19 cellular contexts compared by ENCODE assay signal in genomic region chr3:128818186-128818787, GRCh38.
A peak's percentile ranks its signal among the peaks of the same experiment; 100 is the strongest.
DNase-seq lines count a peak whose midpoint lies in the region; ATAC-seq and TF ChIP-seq lines count a peak whose summit lies in the region.
"Had no signal": no experiment of that assay in that cellular context is flagged by ENCODE, and none has a peak within 500 bp of the region (broad histone marks: within the 10 kb centered on the region; RNA-seq: fewer than 3 reads in every experiment).

No MANE protein-coding gene starts in this region.

- no peaks in the 10 kb centered on the region for H3K9me3 ChIP-seq in left ventricle myocardium inferior (replicated peaks)
- H3K9me3 ChIP-seq in CD8-positive, alpha-beta memory T cell (ENCODE audit: low read length): no peaks in the 10 kb centered on the region

- no peaks in the 10 kb centered on the region for H3K27me3 ChIP-seq in left ventricle myocardium inferior (ENCODE audit: low read depth)
- H3K27me3 ChIP-seq in CD8-positive, alpha-beta memory T cell (ENCODE audit: insufficient read depth, low read length, poor library complexity, severe bottlenecking): no peaks in the 10 kb centered on the region

- POLR2A ChIA-PET in WTC11 (lab: Charles Lee): no interaction called here
- POLR2A ChIA-PET in CD8-positive, alpha-beta memory T cell (lab: Charles Lee): no interaction called here

- intact Hi-C loops in left ventricle myocardium inferior (cut with micrococcal nuclease) (no loop called here), left cardiac atrium (cut with DNase I) (no loop called here)

- CTCF ChIA-PET in WTC11 (lab: Charles Lee): interaction anchor here (1.2 kb wide), 1 partner anchor 138 kb away, joined by 3 read pairs; no protein-coding TSS in a partner anchor
- CTCF ChIA-PET in CD8-positive, alpha-beta memory T cell (lab: Charles Lee): no interaction called here

- no peaks in the 10 kb centered on the region for H3K9me3 Mint-ChIP-seq in WTC11
- H3K9me3 Mint-ChIP-seq in endothelial cell (ENCODE audit: unreplicated experiment): no peaks in the 10 kb centered on the region
- peaks cover 0 to 2% of the 10 kb centered on the region in 2 donors for H3K9me3 Mint-ChIP-seq in stimulated activated naive B cell treated with anti-CD40 and anti-IgM and Interleukin-4, amounts not matched to agents 10 μg/mL and 1 μg/mL and 100 μg/mL, for 72 hours
- H3K9me3 Mint-ChIP-seq in CD8-positive, alpha-beta memory T cell: no peaks in the 10 kb centered on the region

- peak overlapping the region; percentile 89 for H3K27ac ChIP-seq in left ventricle myocardium inferior (replicated peaks)
- H3K27ac ChIP-seq in CD8-positive, alpha-beta memory T cell (ENCODE audit: low read depth, low read length): no peak overlapping the region
- H3K27ac ChIP-seq: C4-2B had no signal

- H3K4me3 Mint-ChIP-seq in WTC11: no peak overlapping the region
- peak overlapping the region; percentile 80 for H3K4me3 Mint-ChIP-seq in endothelial cell (ENCODE audit: unreplicated experiment)
- no peak overlapping the region for H3K4me3 Mint-ChIP-seq in stimulated activated naive B cell treated with anti-CD40 and anti-IgM and Interleukin-4, amounts not matched to agents 10 μg/mL and 1 μg/mL and 100 μg/mL, for 72 hours
- no peak overlapping the region for H3K4me3 Mint-ChIP-seq in CD8-positive, alpha-beta memory T cell

- TF ChIP-seq CTCF in left ventricle myocardium inferior (IDR thresholded peaks at IDR 0.05; ENCODE audit: borderline replicate concordance): no peak
- TF ChIP-seq CTCF in WTC11 (IDR thresholded peaks at IDR 0.05): no peak
- no peak for TF ChIP-seq CTCF in endothelial cell (IDR thresholded peaks at IDR 0.05; ENCODE audit: unreplicated experiment)

- no peak overlapping the region for H3K4me3 ChIP-seq in left ventricle myocardium inferior
- H3K4me3 ChIP-seq in CD8-positive, alpha-beta memory T cell (ENCODE audit: low read length): no peak overlapping the region

- H3K36me3 Mint-ChIP-seq in WTC11 (peaks cover 62% of the 10 kb centered on the region), endothelial cell (ENCODE audit: low read depth, unreplicated experiment) (peaks cover 35% of the 10 kb centered on the region)
- peaks cover 57 to 69% of the 10 kb centered on the region in 2 donors for H3K36me3 Mint-ChIP-seq in stimulated activated naive B cell treated with anti-CD40 and anti-IgM and Interleukin-4, amounts not matched to agents 10 μg/mL and 1 μg/mL and 100 μg/mL, for 72 hours
- H3K36me3 Mint-ChIP-seq in CD8-positive, alpha-beta memory T cell: peaks cover 10 to 69% (median 28%) of the 10 kb centered on the region in 3 donors

- ATAC-seq in left cardiac atrium (no peak), WTC11 (no peak)
- ATAC-seq in stimulated activated naive B cell treated with anti-CD40 and anti-IgM and Interleukin-4, amounts not matched to agents 10 μg/mL and 1 μg/mL and 100 μg/mL, for 72 hours (replicated peaks): no peak

- peaks cover 48% of the 10 kb centered on the region for H3K4me1 ChIP-seq in left ventricle myocardium inferior
- H3K4me1 ChIP-seq in CD8-positive, alpha-beta memory T cell (ENCODE audit: insufficient read depth, low read length): no peaks in the 10 kb centered on the region

- H3K4me1 Mint-ChIP-seq in WTC11: no peaks in the 10 kb centered on the region
- peaks cover 19% of the 10 kb centered on the region for H3K4me1 Mint-ChIP-seq in endothelial cell (ENCODE audit: unreplicated experiment)
- peaks cover 12% of the 10 kb centered on the region in 2 donors for H3K4me1 Mint-ChIP-seq in stimulated activated naive B cell treated with anti-CD40 and anti-IgM and Interleukin-4, amounts not matched to agents 10 μg/mL and 1 μg/mL and 100 μg/mL, for 72 hours
- H3K4me1 Mint-ChIP-seq in CD8-positive, alpha-beta memory T cell: peaks cover 0 to 2% (median 0%) of the 10 kb centered on the region in 3 donors

- peaks cover 18% of the 10 kb centered on the region for H3K36me3 ChIP-seq in left ventricle myocardium inferior
- peaks cover 26% of the 10 kb centered on the region for H3K36me3 ChIP-seq in CD8-positive, alpha-beta memory T cell (ENCODE audit: insufficient read depth, low read length)

- DNase-seq in left ventricle myocardium inferior: no peak
- DNase-seq in left cardiac atrium: no peak
- DNase-seq in WTC11 (ENCODE audit: low spot score): no peak
- no peak for DNase-seq in endothelial cell (ENCODE audit: low spot score)
- DNase-seq in stimulated activated naive B cell treated with anti-CD40 and anti-IgM and Interleukin-4, amounts not matched to agents 10 μg/mL and 1 μg/mL and 100 μg/mL, for 72 hours: no peak
- DNase-seq in AG20443 (ENCODE audit: low spot score): no peak
- DNase-seq in CD8-positive, alpha-beta memory T cell: no peak
- DNase-seq: AML-193, DMS 273 treated with DMSO at 0.1 percent for 48 hours, DND-41, KBM-7, NCI-H1105, NCI-H2081 treated with DMSO at 0.1 percent for 48 hours, NCI-H2227 treated with DMSO at 0.1 percent for 48 hours, NCI-H510A treated with DMSO at 0.1 percent for 48 hours, NCI-H82, OCI-M1, SHP77 treated with DMSO at 0.1 percent for 48 hours had no signal

- H3K27ac Mint-ChIP-seq in WTC11 (peak overlapping the region; percentile 30; the same call in 1 of the 2 replicates), endothelial cell (ENCODE audit: unreplicated experiment) (no peak overlapping the region)
- H3K27ac Mint-ChIP-seq in stimulated activated naive B cell treated with anti-CD40 and anti-IgM and Interleukin-4, amounts not matched to agents 10 μg/mL and 1 μg/mL and 100 μg/mL, for 72 hours: peak overlapping the region; percentile 53
- H3K27ac Mint-ChIP-seq in CD8-positive, alpha-beta memory T cell: no peak overlapping the region

- H3K27me3 Mint-ChIP-seq in WTC11 (ENCODE audit: low read depth) (no peaks in the 10 kb centered on the region), endothelial cell (ENCODE audit: unreplicated experiment) (peaks cover 15% of the 10 kb centered on the region)
- H3K27me3 Mint-ChIP-seq in stimulated activated naive B cell treated with anti-CD40 and anti-IgM and Interleukin-4, amounts not matched to agents 10 μg/mL and 1 μg/mL and 100 μg/mL, for 72 hours: no peaks in the 10 kb centered on the region
- H3K27me3 Mint-ChIP-seq in CD8-positive, alpha-beta memory T cell: peaks cover 0 to 2% of the 10 kb centered on the region in 2 donors

TF ChIP-seq in WTC11, 78 proteins besides CTCF, POLR2A, EP300 and RAD21 (continues in another document):
- TF ChIP-seq ZMAT4 (CRISPR knock-in tag; IDR thresholded peaks at IDR 0.05) (no peak), ZNF121 (CRISPR knock-in tag; IDR thresholded peaks at IDR 0.05) (no peak), USF2 (CRISPR knock-in tag; IDR thresholded peaks at IDR 0.05) (no peak), GRHL2 (CRISPR knock-in tag; IDR thresholded peaks at IDR 0.05; ENCODE audit: insufficient replicate concordance, severe bottlenecking) (no peak), GABPB1 (CRISPR knock-in tag; IDR thresholded peaks at IDR 0.05) (no peak), PREB (CRISPR knock-in tag; IDR thresholded peaks at IDR 0.05; ENCODE audit: borderline replicate concordance) (no peak), SOX15 (CRISPR knock-in tag; IDR thresholded peaks at IDR 0.05) (no peak), FOXK1 (CRISPR knock-in tag; IDR thresholded peaks at IDR 0.05) (no peak), NFE2L1 (CRISPR knock-in tag; IDR thresholded peaks at IDR 0.05) (no peak), FOXJ3 (CRISPR knock-in tag; IDR thresholded peaks at IDR 0.05; ENCODE audit: borderline replicate concordance) (no peak), MAX (CRISPR knock-in tag; IDR thresholded peaks at IDR 0.05) (no peak), CBFB (CRISPR knock-in tag; IDR thresholded peaks at IDR 0.05; ENCODE audit: low read depth) (no peak), CREB1 (CRISPR knock-in tag; IDR thresholded peaks at IDR 0.05) (no peak)

Comparison
In these comparisons a context has a peak if more than half of its experiments do, and no peak if none do; other contexts are left out.
1. H3K27ac Mint-ChIP-seq: peak in WTC11 (single experiment) and stimulated activated naive B cell treated with anti-CD40 and anti-IgM and Interleukin-4, amounts not matched to agents 10 μg/mL and 1 μg/mL and 100 μg/mL, for 72 hours (single experiment); none in endothelial cell (single experiment) and CD8-positive, alpha-beta memory T cell (0 of 8).